In the genomic region with DNA sequence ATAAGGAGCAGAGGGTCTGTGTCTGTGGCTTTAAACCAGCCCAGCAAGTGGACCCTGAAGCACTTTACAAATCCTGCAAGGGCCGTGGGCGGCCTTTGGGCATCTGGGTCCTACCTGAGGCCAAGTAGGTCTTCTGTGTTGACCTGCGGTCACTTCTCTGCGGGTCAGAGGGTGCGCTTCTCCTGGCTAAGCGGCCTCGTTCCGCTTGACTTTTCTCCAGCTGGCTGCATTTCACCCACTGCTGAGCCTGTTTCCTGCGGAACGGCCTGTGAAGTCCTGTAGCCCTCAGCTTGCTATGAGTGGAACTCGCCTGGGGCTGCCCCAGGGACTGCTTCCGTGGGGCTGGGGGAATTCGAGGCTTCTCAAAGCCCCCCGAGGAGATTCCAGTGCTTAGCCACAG, we compare ENCODE assay signal across 1 cellular context.
A peak's percentile ranks its signal among the peaks of the same experiment; 100 is the strongest.
TF ChIP-seq lines count a peak whose summit lies in the region.

No MANE protein-coding gene starts in this region.

TF ChIP-seq in GM12878, 131 proteins besides CTCF, POLR2A, EP300 and RAD21 (continued from another document and continues in another):
- TF ChIP-seq, protein P1, sequence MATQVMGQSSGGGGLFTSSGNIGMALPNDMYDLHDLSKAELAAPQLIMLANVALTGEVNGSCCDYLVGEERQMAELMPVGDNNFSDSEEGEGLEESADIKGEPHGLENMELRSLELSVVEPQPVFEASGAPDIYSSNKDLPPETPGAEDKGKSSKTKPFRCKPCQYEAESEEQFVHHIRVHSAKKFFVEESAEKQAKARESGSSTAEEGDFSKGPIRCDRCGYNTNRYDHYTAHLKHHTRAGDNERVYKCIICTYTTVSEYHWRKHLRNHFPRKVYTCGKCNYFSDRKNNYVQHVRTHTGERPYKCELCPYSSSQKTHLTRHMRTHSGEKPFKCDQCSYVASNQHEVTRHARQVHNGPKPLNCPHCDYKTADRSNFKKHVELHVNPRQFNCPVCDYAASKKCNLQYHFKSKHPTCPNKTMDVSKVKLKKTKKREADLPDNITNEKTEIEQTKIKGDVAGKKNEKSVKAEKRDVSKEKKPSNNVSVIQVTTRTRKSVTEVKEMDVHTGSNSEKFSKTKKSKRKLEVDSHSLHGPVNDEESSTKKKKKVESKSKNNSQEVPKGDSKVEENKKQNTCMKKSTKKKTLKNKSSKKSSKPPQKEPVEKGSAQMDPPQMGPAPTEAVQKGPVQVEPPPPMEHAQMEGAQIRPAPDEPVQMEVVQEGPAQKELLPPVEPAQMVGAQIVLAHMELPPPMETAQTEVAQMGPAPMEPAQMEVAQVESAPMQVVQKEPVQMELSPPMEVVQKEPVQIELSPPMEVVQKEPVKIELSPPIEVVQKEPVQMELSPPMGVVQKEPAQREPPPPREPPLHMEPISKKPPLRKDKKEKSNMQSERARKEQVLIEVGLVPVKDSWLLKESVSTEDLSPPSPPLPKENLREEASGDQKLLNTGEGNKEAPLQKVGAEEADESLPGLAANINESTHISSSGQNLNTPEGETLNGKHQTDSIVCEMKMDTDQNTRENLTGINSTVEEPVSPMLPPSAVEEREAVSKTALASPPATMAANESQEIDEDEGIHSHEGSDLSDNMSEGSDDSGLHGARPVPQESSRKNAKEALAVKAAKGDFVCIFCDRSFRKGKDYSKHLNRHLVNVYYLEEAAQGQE (IDR thresholded peaks at IDR 0.05; ENCODE audit: low read depth, low read length): no peak
- no peak for TF ChIP-seq NR2C2 (IDR thresholded peaks at IDR 0.05; ENCODE audit: borderline replicate concordance, control insufficient read depth, insufficient read length, low read depth)
- peak; percentile 61; the same call in 1 of the 2 replicates for TF ChIP-seq EED (IDR thresholded peaks at IDR 0.05; ENCODE audit: low read depth)
- TF ChIP-seq YY1 (IDR thresholded peaks at IDR 0.05; ENCODE audit: low read depth, low read length): no peak
- TF ChIP-seq HDAC2 (IDR thresholded peaks at IDR 0.05): no peak
- no peak for TF ChIP-seq SUPT20H (IDR thresholded peaks at IDR 0.05; ENCODE audit: borderline replicate concordance, control insufficient read depth, low read depth, low read length)
- TF ChIP-seq BRCA1 (IDR thresholded peaks at IDR 0.05; ENCODE audit: low read depth, low read length): no peak
- no peak for TF ChIP-seq RCOR1 (conservative IDR thresholded peaks at IDR 0.05; ENCODE audit: low read depth, low read length)
- no peak for TF ChIP-seq RB1 (IDR thresholded peaks at IDR 0.05; ENCODE audit: borderline replicate concordance)
- TF ChIP-seq TARDBP (IDR thresholded peaks at IDR 0.05; ENCODE audit: borderline replicate concordance): no peak
- TF ChIP-seq FOXM1 (IDR thresholded peaks at IDR 0.05; ENCODE audit: low read depth, low read length): peak; percentile 35; the same call in 1 of the 2 replicates
- peak; percentile 72 for TF ChIP-seq NR2F1 (conservative IDR thresholded peaks at IDR 0.05)
- no peak for TF ChIP-seq MYB (IDR thresholded peaks at IDR 0.05; ENCODE audit: borderline replicate concordance, low read depth, low read length)
- no peak for TF ChIP-seq RAD51 (IDR thresholded peaks at IDR 0.05)
- TF ChIP-seq, protein P2, sequence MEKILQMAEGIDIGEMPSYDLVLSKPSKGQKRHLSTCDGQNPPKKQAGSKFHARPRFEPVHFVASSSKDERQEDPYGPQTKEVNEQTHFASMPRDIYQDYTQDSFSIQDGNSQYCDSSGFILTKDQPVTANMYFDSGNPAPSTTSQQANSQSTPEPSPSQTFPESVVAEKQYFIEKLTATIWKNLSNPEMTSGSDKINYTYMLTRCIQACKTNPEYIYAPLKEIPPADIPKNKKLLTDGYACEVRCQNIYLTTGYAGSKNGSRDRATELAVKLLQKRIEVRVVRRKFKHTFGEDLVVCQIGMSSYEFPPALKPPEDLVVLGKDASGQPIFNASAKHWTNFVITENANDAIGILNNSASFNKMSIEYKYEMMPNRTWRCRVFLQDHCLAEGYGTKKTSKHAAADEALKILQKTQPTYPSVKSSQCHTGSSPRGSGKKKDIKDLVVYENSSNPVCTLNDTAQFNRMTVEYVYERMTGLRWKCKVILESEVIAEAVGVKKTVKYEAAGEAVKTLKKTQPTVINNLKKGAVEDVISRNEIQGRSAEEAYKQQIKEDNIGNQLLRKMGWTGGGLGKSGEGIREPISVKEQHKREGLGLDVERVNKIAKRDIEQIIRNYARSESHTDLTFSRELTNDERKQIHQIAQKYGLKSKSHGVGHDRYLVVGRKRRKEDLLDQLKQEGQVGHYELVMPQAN (conservative IDR thresholded peaks at IDR 0.05): no peak
- 0 out of 2 replicates have a peak, but pooled peaks have one; percentile 46 for TF ChIP-seq TCF12 (IDR thresholded peaks at IDR 0.05; ENCODE audit: low read depth, low read length)
- no peak for TF ChIP-seq USF1 (IDR thresholded peaks at IDR 0.05; ENCODE audit: borderline replicate concordance, extremely low read length, insufficient read depth, low read depth, low read length)
- no peak for TF ChIP-seq ATF7 (IDR thresholded peaks at IDR 0.05; ENCODE audit: low read depth)
- TF ChIP-seq TCF3 (IDR thresholded peaks at IDR 0.05; ENCODE audit: borderline replicate concordance, insufficient read depth, low read depth, low read length): 0 out of 2 replicates have a peak, but pooled peaks have one; percentile 49
- no peak for TF ChIP-seq FOS (IDR thresholded peaks at IDR 0.05; ENCODE audit: borderline replicate concordance, extremely low read depth, insufficient read length)
- TF ChIP-seq, protein P3, sequence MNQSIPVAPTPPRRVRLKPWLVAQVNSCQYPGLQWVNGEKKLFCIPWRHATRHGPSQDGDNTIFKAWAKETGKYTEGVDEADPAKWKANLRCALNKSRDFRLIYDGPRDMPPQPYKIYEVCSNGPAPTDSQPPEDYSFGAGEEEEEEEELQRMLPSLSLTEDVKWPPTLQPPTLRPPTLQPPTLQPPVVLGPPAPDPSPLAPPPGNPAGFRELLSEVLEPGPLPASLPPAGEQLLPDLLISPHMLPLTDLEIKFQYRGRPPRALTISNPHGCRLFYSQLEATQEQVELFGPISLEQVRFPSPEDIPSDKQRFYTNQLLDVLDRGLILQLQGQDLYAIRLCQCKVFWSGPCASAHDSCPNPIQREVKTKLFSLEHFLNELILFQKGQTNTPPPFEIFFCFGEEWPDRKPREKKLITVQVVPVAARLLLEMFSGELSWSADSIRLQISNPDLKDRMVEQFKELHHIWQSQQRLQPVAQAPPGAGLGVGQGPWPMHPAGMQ (IDR thresholded peaks at IDR 0.05; ENCODE audit: borderline replicate concordance): no peak
- TF ChIP-seq STAT1 (conservative IDR thresholded peaks at IDR 0.05): no peak
- TF ChIP-seq, protein P4, sequence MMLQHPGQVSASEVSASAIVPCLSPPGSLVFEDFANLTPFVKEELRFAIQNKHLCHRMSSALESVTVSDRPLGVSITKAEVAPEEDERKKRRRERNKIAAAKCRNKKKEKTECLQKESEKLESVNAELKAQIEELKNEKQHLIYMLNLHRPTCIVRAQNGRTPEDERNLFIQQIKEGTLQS (IDR thresholded peaks at IDR 0.05; ENCODE audit: borderline replicate concordance, extremely low read depth, low read depth, low read length): no peak
- TF ChIP-seq E2F4 (IDR thresholded peaks at IDR 0.05; ENCODE audit: low read depth, low read length): no peak
- TF ChIP-seq SMC3 (IDR thresholded peaks at IDR 0.05; ENCODE audit: borderline replicate concordance, low read length): no peak
- peak in 1 of 2 experiments; percentile 24; a peak in 1 of 4 replicates for TF ChIP-seq ETV6 (conservative IDR thresholded peaks at IDR 0.05 in 1 of 2, IDR thresholded peaks at IDR 0.05 in 1 of 2; ENCODE audit: borderline replicate concordance in 1 of 2, low read depth in 1 of 2)
- no peak for TF ChIP-seq ZNF384 (IDR thresholded peaks at IDR 0.05; ENCODE audit: borderline replicate concordance, low read depth, low read length)
- no peak for TF ChIP-seq SMAD1 (IDR thresholded peaks at IDR 0.05; ENCODE audit: low read depth, partially characterized antibody)
- 0 out of 2 replicates have a peak, but pooled peaks have one; percentile 27 for TF ChIP-seq ZNF687 (IDR thresholded peaks at IDR 0.05)
- TF ChIP-seq PAX5 (IDR thresholded peaks at IDR 0.05; ENCODE audit: borderline replicate concordance, low read depth, low read length): peak; percentile 94
- no peak for TF ChIP-seq BCL11A (IDR thresholded peaks at IDR 0.05; ENCODE audit: low read depth, low read length)
- TF ChIP-seq CEBPB (IDR thresholded peaks at IDR 0.05; ENCODE audit: borderline replicate concordance in 1 of 2, low read depth in 2 of 2, low read length in 2 of 2): no peak
- peak; percentile 26; the same call in 1 of the 2 replicates for TF ChIP-seq IKZF1 (conservative IDR thresholded peaks at IDR 0.05)
- TF ChIP-seq CHD4 (IDR thresholded peaks at IDR 0.05): no peak
- TF ChIP-seq ZBTB4 (CRISPR knock-in tag; IDR thresholded peaks at IDR 0.05): no peak
- 0 out of 2 replicates have a peak, but pooled peaks have one; percentile 43 for TF ChIP-seq MTA3 (IDR thresholded peaks at IDR 0.05; ENCODE audit: borderline replicate concordance, low read length)
- TF ChIP-seq BCLAF1 (IDR thresholded peaks at IDR 0.05): no peak
- no peak for TF ChIP-seq KLF5 (IDR thresholded peaks at IDR 0.05; ENCODE audit: partially characterized antibody)
